8 cellular contexts compared by ENCODE assay signal in the genomic region with DNA sequence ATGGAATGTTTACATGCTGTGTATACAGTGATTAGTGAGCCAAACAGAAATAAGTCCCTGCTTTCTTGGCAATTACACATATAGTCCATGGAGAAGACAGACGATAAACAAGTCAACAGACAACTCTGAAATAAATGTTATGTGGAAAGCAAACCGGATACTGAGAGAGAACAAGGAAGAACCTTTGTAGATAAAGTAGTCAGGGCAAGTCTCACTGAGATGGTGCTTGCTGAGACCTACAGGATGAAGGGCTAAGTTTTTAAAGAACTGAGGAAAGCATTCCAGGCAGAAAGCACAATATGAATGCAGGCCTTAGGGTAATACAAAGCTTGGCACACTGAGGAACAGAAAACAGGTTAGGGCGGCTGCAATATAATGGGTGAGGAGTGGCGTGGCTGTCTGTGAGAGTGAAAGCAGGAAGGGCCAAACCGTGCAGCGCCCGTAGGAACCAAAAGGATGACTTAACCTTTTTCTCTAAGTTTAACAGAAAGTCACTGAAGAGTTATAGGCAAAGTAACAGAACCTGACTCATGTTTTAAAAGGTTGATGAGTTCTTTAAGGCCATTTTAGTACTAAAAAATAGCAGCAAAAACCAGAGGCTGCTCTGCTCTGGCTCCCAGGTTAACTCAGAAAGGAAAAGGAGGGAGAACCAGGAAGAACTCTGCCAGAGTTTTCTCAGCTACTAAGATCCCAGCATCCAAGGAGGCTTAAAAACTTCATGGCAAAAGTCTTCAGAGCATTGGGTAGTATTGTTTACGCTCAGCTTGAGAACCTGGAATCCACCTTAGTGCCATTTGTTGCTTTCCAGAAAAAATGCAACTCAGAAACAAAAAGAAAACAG.
A peak's percentile ranks its signal among the peaks of the same experiment; 100 is the strongest.
DNase-seq lines count a peak whose midpoint lies in the region; ATAC-seq and TF ChIP-seq lines count a peak whose summit lies in the region.

No MANE protein-coding gene starts in this region.

- no peak for TF ChIP-seq CTCF in LNCaP clone FGC (IDR thresholded peaks at IDR 0.05; ENCODE audit: control insufficient read depth, extremely low read depth, insufficient read depth)

- ATAC-seq in GM21526 (IDR thresholded peaks at IDR 0.05; ENCODE audit: low FRiP score, unreplicated experiment) (peak; percentile 73), HG02840 (IDR thresholded peaks at IDR 0.05; ENCODE audit: low FRiP score, unreplicated experiment) (no peak)

- H3K9ac ChIP-seq in mucosa of rectum (ENCODE audit: low read depth in 1 of 2, low read length in 2 of 2), result peak overlapping the region; percentile 53 to 54

- H3K27ac ChIP-seq in mucosa of rectum (ENCODE audit: low read depth in 2 of 2, low read length in 2 of 2), result peak overlapping the region; percentile 72 to 78

- no peaks in the 10 kb centered on the region for H3K27me3 ChIP-seq in mucosa of rectum (ENCODE audit: control insufficient read depth in 2 of 2, insufficient read depth in 2 of 2, low read length in 2 of 2)

- DNase-seq in GF-D8 (lab: John Stamatoyannopoulos, UW), result peak; percentile 19
- no peak for DNase-seq in LNCaP clone FGC (ENCODE audit: low read depth)
- DNase-seq in activated naive CD4-positive, alpha-beta T cell treated with anti-CD3 and anti-CD28 coated beads, Interleukin-2, amount 50 U/mL, for 16 hours, result peak; percentile 24
- DNase-seq in NCI-H1417 (lab: John Stamatoyannopoulos, UW), result no peak
- DNase-seq in NCI-H510A (lab: John Stamatoyannopoulos, UW), result no peak

- H3K4me3 ChIP-seq in LNCaP clone FGC (ENCODE audit: low read depth, low read length), result peak overlapping the region; percentile 18
- peak overlapping the region; percentile 51 to 64 for H3K4me3 ChIP-seq in mucosa of rectum (ENCODE audit: low read length in 2 of 2)

- no peaks in the 10 kb centered on the region for H3K9me3 ChIP-seq in mucosa of rectum (ENCODE audit: control insufficient read depth in 2 of 2, low read length in 2 of 2)

- peaks cover 0 to 3% of the 10 kb centered on the region in 2 donors for H3K36me3 ChIP-seq in mucosa of rectum (ENCODE audit: control insufficient read depth in 2 of 2, insufficient read depth in 2 of 2, low read length in 2 of 2)

- H3K4me1 ChIP-seq in mucosa of rectum (ENCODE audit: control insufficient read depth in 2 of 2, insufficient read depth in 2 of 2, low read length in 2 of 2), result peaks cover 4 to 12% of the 10 kb centered on the region in 2 donors

Comparison
In these comparisons a context has a peak if more than half of its experiments do, and no peak if none do; other contexts are left out.
1. DNase-seq: peak in GF-D8 (single experiment) and activated naive CD4-positive, alpha-beta T cell treated with anti-CD3 and anti-CD28 coated beads, Interleukin-2, amount 50 U/mL, for 16 hours (single experiment); none in LNCaP clone FGC (single experiment), NCI-H1417 (0 of 3) and NCI-H510A (single experiment).